In genomic region chr2:65420712-65421431, GRCh38 we compare ENCODE assay signal across 8 cellular contexts. TPM values are rescaled to one million over a fixed set of nuclear protein-coding genes. Genes with fewer than 3 reads are reported as not detected.
A peak's percentile ranks its signal among the peaks of the same experiment; 100 is the strongest.
DNase-seq lines count a peak whose midpoint lies in the region; ATAC-seq lines count a peak whose summit lies in the region.

No MANE protein-coding gene starts in this region.

- H3K27ac ChIP-seq in SJSA1, result peak overlapping the region; percentile 61

- peak; percentile 51 for ATAC-seq in HG03095 (IDR thresholded peaks at IDR 0.05; ENCODE audit: unreplicated experiment)

- peaks cover 5% of the 10 kb centered on the region for H3K36me3 Mint-ChIP-seq in T-helper 2 cell treated with Interferon-gamma antibody and Interleukin-4, amounts not matched to agents 5 μg/mL and 100 μg/mL, for 36 hours (ENCODE audit: low read depth)

- H3K36me3 ChIP-seq in SJSA1, result no peaks in the 10 kb centered on the region

- no peaks in the 10 kb centered on the region for H3K27me3 ChIP-seq in SJSA1 (replicated peaks)

- peak overlapping the region; percentile 22 for H3K4me3 Mint-ChIP-seq in T-helper 2 cell treated with Interferon-gamma antibody and Interleukin-4, amounts not matched to agents 5 μg/mL and 100 μg/mL, for 36 hours

- no peaks in the 10 kb centered on the region for H3K9me3 ChIP-seq in SJSA1 (replicated peaks)

- H3K27ac Mint-ChIP-seq in T-helper 2 cell treated with Interferon-gamma antibody and Interleukin-4, amounts not matched to agents 5 μg/mL and 100 μg/mL, for 36 hours, result no peak overlapping the region

- H3K27me3 Mint-ChIP-seq in T-helper 2 cell treated with Interferon-gamma antibody and Interleukin-4, amounts not matched to agents 5 μg/mL and 100 μg/mL, for 36 hours (ENCODE audit: low read depth), result peaks cover 2% of the 10 kb centered on the region

- peaks cover 22% of the 10 kb centered on the region for H3K4me1 Mint-ChIP-seq in T-helper 2 cell treated with Interferon-gamma antibody and Interleukin-4, amounts not matched to agents 5 μg/mL and 100 μg/mL, for 36 hours (ENCODE audit: low read depth)

- H3K4me1 ChIP-seq in SJSA1 (replicated peaks), result peaks cover 17% of the 10 kb centered on the region

- DNase-seq in T-helper 2 cell treated with Interferon-gamma antibody and Interleukin-4, amounts not matched to agents 5 μg/mL and 100 μg/mL, for 36 hours (ENCODE audit: low spot score), result no peak
- DNase-seq in T-helper 2 cell, result no peak
- peak; percentile 69 to 88 for DNase-seq in SJSA1 (ENCODE audit: low read depth in 1 of 2, low spot score in 2 of 2)
- DNase-seq in glomerular visceral epithelial cell (ENCODE audit: extremely low spot score), result peak; percentile 63
- DNase-seq in NCI-H345 treated with DMSO at 0.1 percent for 48 hours (lab: John Stamatoyannopoulos, UW; ENCODE audit: unreplicated experiment), result no peak
- no peak for DNase-seq in SK-N-DZ (ENCODE audit: low spot score)
- no peak for DNase-seq in NCI-H82 treated with DMSO at 0.1 percent for 48 hours (lab: John Stamatoyannopoulos, UW; ENCODE audit: unreplicated experiment)

- peaks cover 5% of the 10 kb centered on the region for H3K9me3 Mint-ChIP-seq in T-helper 2 cell treated with Interferon-gamma antibody and Interleukin-4, amounts not matched to agents 5 μg/mL and 100 μg/mL, for 36 hours

- no peak overlapping the region for H3K4me3 ChIP-seq in SJSA1

RNA-seq across cellular contexts. Expression of gene SPRED2, which starts 11.5 kb away (rescaled TPM):
- 4.9 and 6.1 TPM in 2 replicates for total RNA-seq in SJSA1 (2014; rRNA removed; shearing (Covaris generic))
- polyA plus RNA-seq in SK-N-DZ (2014; cell fraction: cytosol; rRNA removed), result 6.8 and 8.9 TPM in 2 replicates
- 3.1 and 4.0 TPM in 2 replicates for polyA plus RNA-seq in SK-N-DZ (2014; cell fraction: nucleus; rRNA removed)

Comparison
In these comparisons a context has a peak if more than half of its experiments do, and no peak if none do; other contexts are left out.
1. DNase-seq: peak in SJSA1 (2 of 2) and glomerular visceral epithelial cell (single experiment); none in T-helper 2 cell treated with Interferon-gamma antibody and Interleukin-4, amounts not matched to agents 5 μg/mL and 100 μg/mL, for 36 hours (single experiment), T-helper 2 cell (0 of 5), NCI-H345 treated with DMSO at 0.1 percent for 48 hours (single experiment), SK-N-DZ (single experiment) and NCI-H82 treated with DMSO at 0.1 percent for 48 hours (single experiment).